ENCODE assay signal across 2 cellular contexts in the genomic region with DNA sequence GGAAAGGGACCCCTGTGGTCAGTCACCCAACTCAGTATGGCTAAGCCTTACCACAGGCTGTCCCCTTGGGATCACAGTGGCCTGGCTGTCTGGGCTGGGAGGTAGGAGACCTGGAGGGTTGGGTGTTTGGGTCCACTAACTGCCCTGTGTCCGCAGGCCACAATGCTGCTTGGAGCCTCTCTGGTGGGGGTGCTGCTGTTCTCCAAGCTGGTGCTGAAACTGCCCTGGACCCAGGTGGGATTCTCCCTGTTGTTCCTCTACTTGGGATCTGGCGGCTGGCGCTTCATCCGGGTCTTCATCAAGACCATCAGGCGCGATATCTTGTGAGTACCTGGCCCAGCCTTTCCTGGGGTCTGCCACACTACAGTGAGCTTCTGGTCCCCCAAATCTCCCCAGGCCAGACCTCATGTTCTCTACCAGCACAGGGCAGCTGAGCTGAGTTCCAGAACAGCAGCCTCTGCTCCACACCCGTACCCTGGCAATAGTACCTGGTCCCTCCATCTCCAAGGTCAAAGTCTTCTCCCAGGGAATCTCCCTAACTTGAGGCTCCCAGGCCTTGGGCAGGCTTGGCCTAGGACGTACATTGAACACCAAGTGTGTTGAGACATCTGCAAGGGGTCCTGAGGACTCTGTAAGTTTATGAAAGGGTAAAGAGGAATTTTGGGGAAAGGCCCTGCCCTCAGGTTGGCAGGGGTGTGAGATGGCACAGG.
TF ChIP-seq lines count a peak whose summit lies in the region.

No MANE protein-coding gene starts in this region.

TF ChIP-seq in SK-N-SH, 30 proteins besides CTCF, POLR2A, EP300 and RAD21:
- TF ChIP-seq, protein P1, sequence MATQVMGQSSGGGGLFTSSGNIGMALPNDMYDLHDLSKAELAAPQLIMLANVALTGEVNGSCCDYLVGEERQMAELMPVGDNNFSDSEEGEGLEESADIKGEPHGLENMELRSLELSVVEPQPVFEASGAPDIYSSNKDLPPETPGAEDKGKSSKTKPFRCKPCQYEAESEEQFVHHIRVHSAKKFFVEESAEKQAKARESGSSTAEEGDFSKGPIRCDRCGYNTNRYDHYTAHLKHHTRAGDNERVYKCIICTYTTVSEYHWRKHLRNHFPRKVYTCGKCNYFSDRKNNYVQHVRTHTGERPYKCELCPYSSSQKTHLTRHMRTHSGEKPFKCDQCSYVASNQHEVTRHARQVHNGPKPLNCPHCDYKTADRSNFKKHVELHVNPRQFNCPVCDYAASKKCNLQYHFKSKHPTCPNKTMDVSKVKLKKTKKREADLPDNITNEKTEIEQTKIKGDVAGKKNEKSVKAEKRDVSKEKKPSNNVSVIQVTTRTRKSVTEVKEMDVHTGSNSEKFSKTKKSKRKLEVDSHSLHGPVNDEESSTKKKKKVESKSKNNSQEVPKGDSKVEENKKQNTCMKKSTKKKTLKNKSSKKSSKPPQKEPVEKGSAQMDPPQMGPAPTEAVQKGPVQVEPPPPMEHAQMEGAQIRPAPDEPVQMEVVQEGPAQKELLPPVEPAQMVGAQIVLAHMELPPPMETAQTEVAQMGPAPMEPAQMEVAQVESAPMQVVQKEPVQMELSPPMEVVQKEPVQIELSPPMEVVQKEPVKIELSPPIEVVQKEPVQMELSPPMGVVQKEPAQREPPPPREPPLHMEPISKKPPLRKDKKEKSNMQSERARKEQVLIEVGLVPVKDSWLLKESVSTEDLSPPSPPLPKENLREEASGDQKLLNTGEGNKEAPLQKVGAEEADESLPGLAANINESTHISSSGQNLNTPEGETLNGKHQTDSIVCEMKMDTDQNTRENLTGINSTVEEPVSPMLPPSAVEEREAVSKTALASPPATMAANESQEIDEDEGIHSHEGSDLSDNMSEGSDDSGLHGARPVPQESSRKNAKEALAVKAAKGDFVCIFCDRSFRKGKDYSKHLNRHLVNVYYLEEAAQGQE (IDR thresholded peaks at IDR 0.05; ENCODE audit: low read depth, low read length), result peak; percentile 70; the same call in 1 of the 2 replicates
- no peak for TF ChIP-seq FOXM1 (IDR thresholded peaks at IDR 0.05; ENCODE audit: low read depth)
TF ChIP-seq in SK-N-SH: peak in this region for 1.

TF ChIP-seq in SK-N-SH treated with all-trans-retinoic acid at 6 μM for 48 hours, 23 proteins besides CTCF, POLR2A, EP300 and RAD21 (continued from another document):
- TF ChIP-seq CREB5 (CRISPR knock-in tag; IDR thresholded peaks at IDR 0.05; ENCODE audit: low read depth) (no peak), CSDC2 (CRISPR knock-in tag; IDR thresholded peaks at IDR 0.05) (no peak), ZNF565 (CRISPR knock-in tag; conservative IDR thresholded peaks at IDR 0.05; ENCODE audit: low read depth) (no peak)
